In the genomic region with DNA sequence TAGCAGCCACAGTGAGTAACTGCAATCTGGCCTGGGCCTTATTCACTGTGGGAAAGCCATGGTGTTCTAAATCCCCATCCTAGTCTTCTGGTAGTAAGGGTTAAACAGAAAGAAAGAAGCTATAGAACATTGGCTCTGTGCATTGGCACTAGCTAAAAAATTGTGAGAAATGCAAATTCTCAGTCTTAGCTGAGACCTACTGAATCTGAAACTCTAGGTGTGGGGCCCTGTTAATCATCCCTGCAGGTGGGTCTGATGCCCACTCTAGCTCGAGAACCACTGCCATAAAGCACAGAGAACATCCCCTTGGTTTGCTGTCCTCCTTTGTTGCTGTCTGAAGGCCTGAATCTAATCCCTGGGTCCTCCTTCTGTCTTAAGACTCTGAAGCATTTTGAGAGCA, we compare ENCODE assay signal across 1 cellular context.
TF ChIP-seq lines count a peak whose summit lies in the region.

No MANE protein-coding gene starts in this region.

TF ChIP-seq in GM12878, 131 proteins besides CTCF, POLR2A, EP300 and RAD21 (continued from another document):
- no peak for TF ChIP-seq ZNF592 (IDR thresholded peaks at IDR 0.05)
